Comparison of ENCODE assay signal across 9 cellular contexts in genomic region chr7:5396542-5396941, GRCh38. TPM values are rescaled to one million over a fixed set of nuclear protein-coding genes. Genes with fewer than 3 reads are reported as not detected.
DNase-seq lines count a peak whose midpoint lies in the region; ATAC-seq, FAIRE-seq and TF ChIP-seq lines count a peak whose summit lies in the region.
"Had no signal": no experiment of that assay in that cellular context is flagged by ENCODE, and none has a peak within 500 bp of the region (broad histone marks: within the 10 kb centered on the region; RNA-seq: fewer than 3 reads in every experiment).

No MANE protein-coding gene starts in this region.

- H3K27me3 Mint-ChIP-seq in T-helper 17 cell = no peaks in the 10 kb centered on the region
- H3K27me3 Mint-ChIP-seq in stimulated activated naive B cell treated with anti-CD40 and anti-IgM and Interleukin-4, amounts not matched to agents 10 μg/mL and 1 μg/mL and 100 μg/mL, for 72 hours = no peaks in the 10 kb centered on the region
- no peaks in the 10 kb centered on the region for H3K27me3 Mint-ChIP-seq in nephron progenitor cell (ENCODE audit: low read depth, poor library complexity)

- TF ChIP-seq RAD21 in GM12878 (IDR thresholded peaks at IDR 0.05; ENCODE audit: insufficient read depth, low read depth, low read length) = peak; percentile 62

- peak; percentile 83 for FAIRE-seq in GM12878 (lab: Jason Lieb, UNC)

- H3K9me3 ChIP-seq in T-helper 17 cell (ENCODE audit: control insufficient read depth, low read length, poor library complexity, severe bottlenecking) (no peaks in the 10 kb centered on the region), GM12878 (replicated peaks; ENCODE audit: control insufficient read depth, insufficient read depth, low read length) (no peaks in the 10 kb centered on the region)

- peaks cover 4 to 6% of the 10 kb centered on the region in 2 experiments; a peak in 3 of 4 replicates for H3K36me3 ChIP-seq in GM12878 (ENCODE audit: control insufficient read depth in 2 of 2, insufficient read depth in 2 of 2, low read length in 1 of 2)

- peak overlapping the region; percentile 85 for H3K4me2 ChIP-seq in GM12878 (ENCODE audit: control insufficient read depth, insufficient read depth)

- H3K9ac ChIP-seq in GM12878 (ENCODE audit: control insufficient read depth, insufficient read depth, low read length) = peak overlapping the region; percentile 86
- H3K9ac ChIP-seq: parathyroid adenoma had no signal

- H3K9me3 Mint-ChIP-seq in stimulated activated naive B cell treated with anti-CD40 and anti-IgM and Interleukin-4, amounts not matched to agents 10 μg/mL and 1 μg/mL and 100 μg/mL, for 72 hours = no peaks in the 10 kb centered on the region
- no peaks in the 10 kb centered on the region for H3K9me3 Mint-ChIP-seq in nephron progenitor cell

- H3K27ac ChIP-seq in GM12878 (ENCODE audit: control insufficient read depth, insufficient read depth) = peak overlapping the region; percentile 88
- H3K27ac ChIP-seq: parathyroid adenoma had no signal

- H3K36me3 Mint-ChIP-seq in T-helper 17 cell (ENCODE audit: low read depth) (peaks cover 6% of the 10 kb centered on the region), nephron progenitor cell (ENCODE audit: low read depth) (peaks cover 47% of the 10 kb centered on the region)
- H3K36me3 Mint-ChIP-seq in stimulated activated naive B cell treated with anti-CD40 and anti-IgM and Interleukin-4, amounts not matched to agents 10 μg/mL and 1 μg/mL and 100 μg/mL, for 72 hours = peaks cover 16 to 29% of the 10 kb centered on the region in 2 donors

- H3K4me1 Mint-ChIP-seq in T-helper 17 cell (peaks cover 22% of the 10 kb centered on the region), nephron progenitor cell (peaks cover 6% of the 10 kb centered on the region)
- H3K4me1 Mint-ChIP-seq in stimulated activated naive B cell treated with anti-CD40 and anti-IgM and Interleukin-4, amounts not matched to agents 10 μg/mL and 1 μg/mL and 100 μg/mL, for 72 hours = peaks cover 14 to 44% of the 10 kb centered on the region in 2 donors

- 7% methylated on average over 6 of the region's 6 CpGs for WGBS in GM12878 (ENCODE audit: insufficient coverage, insufficient replicate concordance, low lambda C conversion rate, missing lambda C conversion rate)

- POLR2A ChIA-PET in GM12878 (lab: Charles Lee) = interaction anchor here (0.5 to 2.7 kb wide), 12 partner anchors 12 to 274 kb away, joined by 3 to 19 read pairs (median 6); partner anchors contain the start of gene TNRC18

- ATAC-seq in GM19035 (IDR thresholded peaks at IDR 0.05; ENCODE audit: unreplicated experiment) (peak; percentile 46), HG03354 (IDR thresholded peaks at IDR 0.05; ENCODE audit: poor library complexity, severe bottlenecking, unreplicated experiment) (peak; percentile 40), T-helper 17 cell (peak; percentile 41), GM12878 (peak; percentile 78)
- peak; percentile 70 to 76 for ATAC-seq in stimulated activated naive B cell treated with anti-CD40 and anti-IgM and Interleukin-4, amounts not matched to agents 10 μg/mL and 1 μg/mL and 100 μg/mL, for 72 hours (replicated peaks)

- intact Hi-C loops in GM12878 (cut with micrococcal nuclease; ENCODE audit: unreplicated experiment) = no loop called here

- peak overlapping the region; percentile 96 for H3K4me3 ChIP-seq in GM12878

- peak overlapping the region; percentile 80 for H3K4me3 Mint-ChIP-seq in T-helper 17 cell
- H3K4me3 Mint-ChIP-seq in stimulated activated naive B cell treated with anti-CD40 and anti-IgM and Interleukin-4, amounts not matched to agents 10 μg/mL and 1 μg/mL and 100 μg/mL, for 72 hours = peak overlapping the region; percentile 85 to 90
- H3K4me3 Mint-ChIP-seq in nephron progenitor cell = no peak overlapping the region

- H3K27ac Mint-ChIP-seq in T-helper 17 cell = peak overlapping the region; percentile 98
- H3K27ac Mint-ChIP-seq in stimulated activated naive B cell treated with anti-CD40 and anti-IgM and Interleukin-4, amounts not matched to agents 10 μg/mL and 1 μg/mL and 100 μg/mL, for 72 hours = peak overlapping the region; percentile 97
- H3K27ac Mint-ChIP-seq in nephron progenitor cell = no peak overlapping the region

- no peak for TF ChIP-seq POLR2A in GM12878 (IDR thresholded peaks at IDR 0.05; ENCODE audit: low read depth, low read length)

- RAD21 ChIA-PET in GM12878 (lab: Charles Lee; ENCODE audit: unreplicated experiment) = interaction anchor here (0.7 to 3.1 kb wide), 20 partner anchors 10 to 269 kb away, joined by 3 to 84 read pairs (median 4); no protein-coding TSS in a partner anchor

- in situ Hi-C loops in GM12878 (cut with MboI) = no loop called here

- H3K4me1 ChIP-seq in GM12878 (ENCODE audit: control insufficient read depth, insufficient read depth, low read length) = peaks cover 5% of the 10 kb centered on the region; the same call in 1 of the 2 replicates
- H3K4me1 ChIP-seq: parathyroid adenoma had no signal

- SMC1A ChIA-PET in GM12878 (lab: Charles Lee; ENCODE audit: uncharacterized antibody, unreplicated experiment) = interaction anchor here (0.7 to 3.1 kb wide), 24 partner anchors 8 to 190 kb away, joined by 3 to 41 read pairs (median 4); no protein-coding TSS in a partner anchor

- no peaks in the 10 kb centered on the region for H4K20me1 ChIP-seq in GM12878 (ENCODE audit: control insufficient read depth, insufficient read depth)

- peak; percentile 64 for DNase-seq in AML-193 (lab: John Stamatoyannopoulos, UW)
- peak; percentile 44 to 50 (median 49) for DNase-seq in T-helper 17 cell
- peak; percentile 23 for DNase-seq in GM12878 (ENCODE audit: low read depth, low spot score)
- DNase-seq in lung microvascular endothelial cell (ENCODE audit: low read depth in 2 of 2) = peak; percentile 33 to 57
- peak; percentile 50 for DNase-seq in stimulated activated naive B cell treated with anti-CD40 and anti-IgM and Interleukin-4, amounts not matched to agents 10 μg/mL and 1 μg/mL and 100 μg/mL, for 72 hours
- DNase-seq in nephron progenitor cell = no peak

- peak overlapping the region; percentile 64; the same call in 1 of the 2 replicates for H2AFZ ChIP-seq in GM12878 (ENCODE audit: control insufficient read depth, low read depth, low read length)
- H2AFZ ChIP-seq: parathyroid adenoma had no signal

- TF ChIP-seq EP300 in GM12878 (IDR thresholded peaks at IDR 0.05; ENCODE audit: borderline replicate concordance in 1 of 2, control insufficient read depth in 1 of 2, low read depth in 2 of 2, low read length in 2 of 2) = no peak

- TSS peak; percentile 83 for BruUV-seq in GM12878 (replicated peaks; lab: Mats Ljungman, UMichigan)

- CTCF ChIA-PET in GM12878 (lab: Yijun Ruan, JAX) = interaction anchor here (0.6 to 2.8 kb wide), 31 partner anchors 9 to 423 kb away, joined by 3 to 80 read pairs (median 4); partner anchors contain the start of gene TNRC18

- no peaks in the 10 kb centered on the region for H3K27me3 ChIP-seq in GM12878 (replicated peaks in 1 of 2; ENCODE audit: control insufficient read depth in 2 of 2, insufficient read depth in 2 of 2, low read length in 1 of 2)

- peak; percentile 33 to 74 (median 46); a peak in 4 of 6 replicates for TF ChIP-seq CTCF in GM12878 (IDR thresholded peaks at IDR 0.05 in 2 of 3, conservative IDR thresholded peaks at IDR 0.05 in 1 of 3; ENCODE audit: control insufficient read depth in 2 of 3, extremely low read depth in 1 of 3, insufficient read depth in 1 of 3, low read depth in 3 of 3, low read length in 3 of 3)
- TF ChIP-seq CTCF in nephron progenitor cell (IDR thresholded peaks at IDR 0.05) = no peak

- peaks cover 16% of the 10 kb centered on the region for H3K79me2 ChIP-seq in GM12878 (ENCODE audit: control insufficient read depth, insufficient read depth, low read length)

TF ChIP-seq in GM12878, 131 proteins besides CTCF, POLR2A, EP300 and RAD21 (continues in another document):
- TF ChIP-seq SIN3A (IDR thresholded peaks at IDR 0.05; ENCODE audit: low read depth, low read length) (peak; percentile 74), EED (IDR thresholded peaks at IDR 0.05; ENCODE audit: low read depth) (peak; percentile 3; the same call in 1 of the 2 replicates), ZSCAN29 (IDR thresholded peaks at IDR 0.05) (peak; percentile 31; the same call in 1 of the 2 replicates), SMARCA5 (IDR thresholded peaks at IDR 0.05) (peak; percentile 84), RUNX3 (IDR thresholded peaks at IDR 0.05; ENCODE audit: low read length) (peak; percentile 44), EGR1 (IDR thresholded peaks at IDR 0.05; ENCODE audit: borderline replicate concordance in 1 of 2, low read depth in 2 of 2, low read length in 2 of 2) (no peak)
- TF ChIP-seq, protein P1, sequence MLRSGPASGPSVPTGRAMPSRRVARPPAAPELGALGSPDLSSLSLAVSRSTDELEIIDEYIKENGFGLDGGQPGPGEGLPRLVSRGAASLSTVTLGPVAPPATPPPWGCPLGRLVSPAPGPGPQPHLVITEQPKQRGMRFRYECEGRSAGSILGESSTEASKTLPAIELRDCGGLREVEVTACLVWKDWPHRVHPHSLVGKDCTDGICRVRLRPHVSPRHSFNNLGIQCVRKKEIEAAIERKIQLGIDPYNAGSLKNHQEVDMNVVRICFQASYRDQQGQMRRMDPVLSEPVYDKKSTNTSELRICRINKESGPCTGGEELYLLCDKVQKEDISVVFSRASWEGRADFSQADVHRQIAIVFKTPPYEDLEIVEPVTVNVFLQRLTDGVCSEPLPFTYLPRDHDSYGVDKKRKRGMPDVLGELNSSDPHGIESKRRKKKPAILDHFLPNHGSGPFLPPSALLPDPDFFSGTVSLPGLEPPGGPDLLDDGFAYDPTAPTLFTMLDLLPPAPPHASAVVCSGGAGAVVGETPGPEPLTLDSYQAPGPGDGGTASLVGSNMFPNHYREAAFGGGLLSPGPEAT (IDR thresholded peaks at IDR 0.05; ENCODE audit: low read depth) = 0 out of 2 replicates have a peak, but pooled peaks have one; percentile 14

RNA-seq across cellular contexts. Expression of gene TNRC18, which starts 27.1 kb away (rescaled TPM):
- total RNA-seq in T-helper 17 cell (10 to 100 TPM; 54.5 to 67.6 TPM), GM12878 (2014; rRNA removed) (6.5 and 6.8 TPM in 2 replicates), GM12878 (2014; rRNA removed; fragmentation: Illumina TruSeq; extraction: Trizol) (10.6 and 11.5 TPM in 2 replicates), GM12878 (2021) (31.3 and 31.7 TPM in 2 replicates), lung microvascular endothelial cell (19.8 and 21.6 TPM in 2 replicates)
- 38.2 and 49.8 TPM in 2 replicates for total RNA-seq in GM12878 (2013; cell fraction: nucleolus; rRNA removed)
- polyA plus RNA-seq in GM12878 (2011; ENCODE audit: low read depth) = 7.4 TPM
- polyA plus RNA-seq in GM12878 (2011; rRNA removed) (3.9 and 4.0 TPM in 2 replicates), GM12878 (2014; fragmentation: Illumina TruSeq; extraction: Trizol) (10.3 and 18.2 TPM in 2 replicates), GM12878 (2014; fragmentation: Nextera tagmentation; extraction: Ambion mirVana) (under 1 TPM; 0.02 to 0.10 TPM), GM12878 (2014; rRNA removed) (13.7 and 17.2 TPM in 2 replicates), GM12878 (2016; fragmentation: Nextera tagmentation; extraction: Ambion mirVana) (1 to 10 TPM; 1.0 to 1.2 TPM)
- 5.7 and 7.9 TPM in 2 replicates for polyA plus RNA-seq in GM12878 (2011; cell fraction: cytosol; rRNA removed)
- 13.3 and 22.8 TPM in 2 replicates for polyA plus RNA-seq in GM12878 (2011; cell fraction: nucleus; rRNA removed)
- 13.4 and 15.7 TPM in 2 replicates for polyA plus RNA-seq in GM12878 (2012)
- polyA minus RNA-seq in GM12878 (2011; rRNA and poly(A)+ RNA removed) = 10.2 and 17.6 TPM in 2 replicates
- 12.0 and 17.7 TPM in 2 replicates for polyA minus RNA-seq in GM12878 (2011; cell fraction: cytosol; rRNA and poly(A)+ RNA removed)
- polyA minus RNA-seq in GM12878 (2011; cell fraction: nucleus; rRNA and poly(A)+ RNA removed) = 10.3 and 17.7 TPM in 2 replicates
